Comparison of ENCODE assay signal across 1 cellular context in the genomic region with DNA sequence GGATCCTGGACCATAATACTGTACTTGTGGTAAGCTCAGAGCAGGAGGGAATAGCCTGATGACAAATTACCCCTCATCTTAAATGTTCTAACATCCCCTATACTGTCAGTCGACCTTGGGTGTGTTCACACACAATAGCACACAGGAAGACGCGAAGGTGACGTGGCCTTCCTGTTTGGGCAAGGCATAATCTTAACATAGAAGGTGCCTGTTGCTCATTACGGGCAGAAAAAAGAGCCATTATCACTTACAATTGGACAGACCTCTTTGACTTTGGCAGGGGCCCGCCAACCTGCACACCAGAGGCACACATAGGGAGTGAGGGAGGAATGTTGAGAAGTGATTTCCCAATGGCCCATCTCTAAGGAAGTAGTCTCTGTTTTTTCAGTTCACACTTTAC.
TF ChIP-seq lines count a peak whose summit lies in the region.

No MANE protein-coding gene starts in this region.

TF ChIP-seq in H1, 55 proteins besides CTCF, POLR2A, EP300 and RAD21 (continued from another document):
- TF ChIP-seq TAF7 (optimal IDR thresholded peaks at IDR 0.05; ENCODE audit: borderline replicate concordance, low read depth, low read length) (no peak), CBX5 (IDR thresholded peaks at IDR 0.05; ENCODE audit: low read depth, low read length) (no peak), RFX5 (IDR thresholded peaks at IDR 0.05; ENCODE audit: borderline replicate concordance, low read depth, low read length) (no peak), CTBP2 (IDR thresholded peaks at IDR 0.05; ENCODE audit: borderline replicate concordance, insufficient read depth, insufficient read length, low read length) (no peak), RNF2 (IDR thresholded peaks at IDR 0.05; ENCODE audit: borderline replicate concordance, low read depth, low read length, missing control alignments, poor library complexity, severe bottlenecking) (no peak), KDM4A (IDR thresholded peaks at IDR 0.05; ENCODE audit: low read depth, low read length, severe bottlenecking) (no peak), HDAC6 (IDR thresholded peaks at IDR 0.05; ENCODE audit: low read depth, low read length) (no peak), MAFK (IDR thresholded peaks at IDR 0.05; ENCODE audit: low read depth, low read length) (no peak)
TF ChIP-seq in H1: peak in this region for 0.
